17 cellular contexts compared by ENCODE assay signal in the genomic region with DNA sequence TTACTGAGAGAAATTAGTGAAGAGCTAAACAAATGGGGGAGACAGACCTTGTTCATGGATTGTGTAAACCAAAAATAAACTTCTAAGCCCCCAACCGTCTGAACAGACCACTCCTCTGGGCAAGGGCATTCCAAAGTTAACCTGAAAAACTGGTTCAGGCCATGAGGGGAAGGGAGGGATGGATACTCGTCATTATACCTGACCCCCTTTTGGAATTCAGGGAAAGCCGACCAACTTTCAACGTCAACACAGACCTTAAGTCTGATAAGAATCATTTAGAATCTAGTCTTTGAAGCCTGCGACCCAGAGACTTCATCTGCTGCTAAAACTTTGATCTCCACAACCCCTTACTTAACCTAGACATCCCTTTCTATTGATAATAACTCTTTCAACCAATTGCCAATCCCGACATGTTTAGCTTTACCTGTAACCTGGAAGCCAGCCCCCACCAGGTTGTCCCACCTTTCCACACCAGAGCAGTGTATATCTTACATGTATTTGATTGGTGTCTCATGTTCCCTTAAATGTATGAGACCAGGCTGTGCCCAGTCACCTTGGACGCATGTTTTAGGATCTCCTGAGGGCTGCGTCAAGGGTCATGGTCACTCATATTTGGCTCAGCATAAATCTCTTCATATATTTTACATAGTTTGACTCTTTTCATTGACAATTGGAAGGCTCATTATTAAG. TPM values are rescaled to one million over a fixed set of nuclear protein-coding genes. Genes with fewer than 3 reads are reported as not detected.
DNase-seq lines count a peak whose midpoint lies in the region; ATAC-seq and TF ChIP-seq lines count a peak whose summit lies in the region.
"Had no signal": no experiment of that assay in that cellular context is flagged by ENCODE, and none has a peak within 500 bp of the region (broad histone marks: within the 10 kb centered on the region; RNA-seq: fewer than 3 reads in every experiment).

No MANE protein-coding gene starts in this region.

- ATAC-seq in Right ventricle myocardium inferior (no peak), heart right ventricle (no peak), HG02970 (IDR thresholded peaks at IDR 0.05; ENCODE audit: low FRiP score, unreplicated experiment) (no peak)
- ATAC-seq: GM23338, Panc1 had no signal

- TF ChIP-seq CTCF in heart right ventricle (IDR thresholded peaks at IDR 0.05) (no peak), neutrophil (IDR thresholded peaks at IDR 0.05) (no peak)

- H3K27ac ChIP-seq in heart right ventricle (no peak overlapping the region), neutrophil (peak overlapping the region; percentile 96)

- no peaks in the 10 kb centered on the region for H3K36me3 Mint-ChIP-seq in dendritic cell treated with granulocyte-macrophage colony-stimulating factor and Interleukin-4, amounts not matched to agents 40 ng/mL and 50 ng/mL, for 4 days (ENCODE audit: low read depth)

- H3K4me1 ChIP-seq in heart right ventricle (peaks cover 0 to 32% (median 0%) of the 10 kb centered on the region in 9 donors), neutrophil (ENCODE audit: control insufficient read depth in 1 of 2, insufficient read depth in 1 of 2, low read depth in 1 of 2, low read length in 1 of 2) (peaks cover 50 to 68% of the 10 kb centered on the region in 2 experiments)

- 76 to 79% methylated on average over 8 of the region's 8 CpGs for WGBS in heart right ventricle, 2 donors

- H3K9me3 ChIP-seq in heart right ventricle (peaks cover 0 to 7% (median 0%) of the 10 kb centered on the region in 11 donors), neutrophil (no peaks in the 10 kb centered on the region)
- H3K9me3 ChIP-seq: MG63 had no signal

- H3K9me3 Mint-ChIP-seq in dendritic cell treated with granulocyte-macrophage colony-stimulating factor and Interleukin-4, amounts not matched to agents 40 ng/mL and 50 ng/mL, for 4 days = no peaks in the 10 kb centered on the region
- H3K9me3 Mint-ChIP-seq: HFFc6 had no signal

- DNase-seq in Right ventricle myocardium inferior (ENCODE audit: missing footprints) (peak; percentile 40), heart right ventricle (no peak), NCI-H187 (lab: John Stamatoyannopoulos, UW) (no peak), NCI-H446 treated with DMSO at 0.1 percent for 48 hours (lab: John Stamatoyannopoulos, UW) (no peak)
- no peak for DNase-seq in stimulated activated naive CD4-positive, alpha-beta T cell treated with Interleukin-2 at 50 U/mL for 16 hours (lab: John Stamatoyannopoulos, UW)
- DNase-seq: DMS79 treated with DMSO at 0.1 percent for 48 hours, GDM1, HFFc6, MG63, NCI-H1105, NCI-H1694 treated with DMSO at 0.1 percent for 48 hours, NCI-H774 had no signal

- H3K4me3 ChIP-seq in heart right ventricle = no peak overlapping the region
- H3K4me3 ChIP-seq in neutrophil (ENCODE audit: low read depth in 1 of 2, low read length in 1 of 2) = no peak overlapping the region
- H3K4me3 ChIP-seq: GM23338, MG63 had no signal

- H3K27me3 Mint-ChIP-seq in dendritic cell treated with granulocyte-macrophage colony-stimulating factor and Interleukin-4, amounts not matched to agents 40 ng/mL and 50 ng/mL, for 4 days = peaks cover 4% of the 10 kb centered on the region

- intact Hi-C loops in Right ventricle myocardium inferior (cut with DNase I) (no loop called here), heart right ventricle (cut with DNase I) (no loop called here)
- intact Hi-C loops in dendritic cell treated with granulocyte-macrophage colony-stimulating factor and Interleukin-4, amounts not matched to agents 40 ng/mL and 50 ng/mL, for 4 days (cut with micrococcal nuclease) = no loop called here

- H3K36me3 ChIP-seq in heart right ventricle (no peaks in the 10 kb centered on the region), neutrophil (no peaks in the 10 kb centered on the region)
- H3K36me3 ChIP-seq: MG63 had no signal

- H3K4me3 Mint-ChIP-seq in dendritic cell treated with granulocyte-macrophage colony-stimulating factor and Interleukin-4, amounts not matched to agents 40 ng/mL and 50 ng/mL, for 4 days = no peak overlapping the region
- H3K4me3 Mint-ChIP-seq: GM23338, HFFc6 had no signal

- peaks cover 79% of the 10 kb centered on the region for H3K4me1 Mint-ChIP-seq in dendritic cell treated with granulocyte-macrophage colony-stimulating factor and Interleukin-4, amounts not matched to agents 40 ng/mL and 50 ng/mL, for 4 days (ENCODE audit: low read depth)

- H3K27ac Mint-ChIP-seq in dendritic cell treated with granulocyte-macrophage colony-stimulating factor and Interleukin-4, amounts not matched to agents 40 ng/mL and 50 ng/mL, for 4 days = peak overlapping the region; percentile 7
- H3K27ac Mint-ChIP-seq: GM23338, HFFc6 had no signal

- H3K27me3 ChIP-seq in heart right ventricle (peaks cover 0 to 3% (median 0%) of the 10 kb centered on the region in 7 donors), neutrophil (no peaks in the 10 kb centered on the region)

RNA-seq across cellular contexts. Expression of gene SLC19A1, which starts 5.1 kb away (rescaled TPM):
- total RNA-seq in Right ventricle myocardium inferior (8.2 TPM), heart right ventricle (1 to 10 TPM; 1.5 to 8.5 (median 3.5) TPM)
- 1 to 10 TPM; 3.8 to 7.2 TPM for polyA plus RNA-seq in heart right ventricle
